Comparison of ENCODE assay signal across 2 cellular contexts in the genomic region with DNA sequence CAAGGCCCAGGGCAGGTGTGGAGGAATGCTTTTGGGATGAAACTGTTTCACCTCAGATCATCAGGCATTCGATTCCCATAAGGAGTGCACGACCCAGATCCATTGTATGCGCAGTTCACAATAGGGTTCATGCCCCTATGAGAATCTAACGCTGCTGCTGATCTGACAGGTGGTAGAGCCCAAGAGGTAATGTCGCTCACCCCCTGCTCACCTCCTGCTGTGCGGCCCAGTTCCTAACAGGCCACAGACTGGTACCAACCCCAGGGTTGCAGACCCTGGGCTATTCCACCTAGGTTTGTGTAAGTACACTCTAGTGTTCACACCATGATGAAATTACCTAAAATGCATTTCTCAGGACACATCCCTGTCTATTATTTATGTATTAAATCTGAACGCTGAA.
TF ChIP-seq lines count a peak whose summit lies in the region.

No MANE protein-coding gene starts in this region.

TF ChIP-seq in SK-N-SH, 30 proteins besides CTCF, POLR2A, EP300 and RAD21 (continued from another document):
- TF ChIP-seq, protein P1, sequence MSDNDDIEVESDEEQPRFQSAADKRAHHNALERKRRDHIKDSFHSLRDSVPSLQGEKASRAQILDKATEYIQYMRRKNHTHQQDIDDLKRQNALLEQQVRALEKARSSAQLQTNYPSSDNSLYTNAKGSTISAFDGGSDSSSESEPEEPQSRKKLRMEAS (IDR thresholded peaks at IDR 0.05; ENCODE audit: low read depth) = no peak
- no peak for TF ChIP-seq EZH2phosphoT487 (IDR thresholded peaks at IDR 0.05; ENCODE audit: borderline replicate concordance, low read depth)
- no peak for TF ChIP-seq MEF2A (IDR thresholded peaks at IDR 0.05; ENCODE audit: borderline replicate concordance, low read depth)
- no peak for TF ChIP-seq NFIC (IDR thresholded peaks at IDR 0.05; ENCODE audit: borderline replicate concordance)
- no peak for TF ChIP-seq SMC3 (IDR thresholded peaks at IDR 0.05; ENCODE audit: low read depth, low read length)
- TF ChIP-seq, protein P2, sequence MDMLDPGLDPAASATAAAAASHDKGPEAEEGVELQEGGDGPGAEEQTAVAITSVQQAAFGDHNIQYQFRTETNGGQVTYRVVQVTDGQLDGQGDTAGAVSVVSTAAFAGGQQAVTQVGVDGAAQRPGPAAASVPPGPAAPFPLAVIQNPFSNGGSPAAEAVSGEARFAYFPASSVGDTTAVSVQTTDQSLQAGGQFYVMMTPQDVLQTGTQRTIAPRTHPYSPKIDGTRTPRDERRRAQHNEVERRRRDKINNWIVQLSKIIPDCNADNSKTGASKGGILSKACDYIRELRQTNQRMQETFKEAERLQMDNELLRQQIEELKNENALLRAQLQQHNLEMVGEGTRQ (IDR thresholded peaks at IDR 0.05; ENCODE audit: borderline replicate concordance, low read depth, low read length) = no peak
- no peak for TF ChIP-seq FOSL2 (IDR thresholded peaks at IDR 0.05; ENCODE audit: borderline replicate concordance, low read depth)
- no peak for TF ChIP-seq SIN3A (IDR thresholded peaks at IDR 0.05; ENCODE audit: borderline replicate concordance, low read depth, low read length)
- TF ChIP-seq, protein P3, sequence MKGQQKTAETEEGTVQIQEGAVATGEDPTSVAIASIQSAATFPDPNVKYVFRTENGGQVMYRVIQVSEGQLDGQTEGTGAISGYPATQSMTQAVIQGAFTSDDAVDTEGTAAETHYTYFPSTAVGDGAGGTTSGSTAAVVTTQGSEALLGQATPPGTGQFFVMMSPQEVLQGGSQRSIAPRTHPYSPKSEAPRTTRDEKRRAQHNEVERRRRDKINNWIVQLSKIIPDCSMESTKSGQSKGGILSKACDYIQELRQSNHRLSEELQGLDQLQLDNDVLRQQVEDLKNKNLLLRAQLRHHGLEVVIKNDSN (IDR thresholded peaks at IDR 0.05; ENCODE audit: borderline replicate concordance, low read depth) = no peak
- TF ChIP-seq JUND (IDR thresholded peaks at IDR 0.05) = no peak
- TF ChIP-seq, protein P4, sequence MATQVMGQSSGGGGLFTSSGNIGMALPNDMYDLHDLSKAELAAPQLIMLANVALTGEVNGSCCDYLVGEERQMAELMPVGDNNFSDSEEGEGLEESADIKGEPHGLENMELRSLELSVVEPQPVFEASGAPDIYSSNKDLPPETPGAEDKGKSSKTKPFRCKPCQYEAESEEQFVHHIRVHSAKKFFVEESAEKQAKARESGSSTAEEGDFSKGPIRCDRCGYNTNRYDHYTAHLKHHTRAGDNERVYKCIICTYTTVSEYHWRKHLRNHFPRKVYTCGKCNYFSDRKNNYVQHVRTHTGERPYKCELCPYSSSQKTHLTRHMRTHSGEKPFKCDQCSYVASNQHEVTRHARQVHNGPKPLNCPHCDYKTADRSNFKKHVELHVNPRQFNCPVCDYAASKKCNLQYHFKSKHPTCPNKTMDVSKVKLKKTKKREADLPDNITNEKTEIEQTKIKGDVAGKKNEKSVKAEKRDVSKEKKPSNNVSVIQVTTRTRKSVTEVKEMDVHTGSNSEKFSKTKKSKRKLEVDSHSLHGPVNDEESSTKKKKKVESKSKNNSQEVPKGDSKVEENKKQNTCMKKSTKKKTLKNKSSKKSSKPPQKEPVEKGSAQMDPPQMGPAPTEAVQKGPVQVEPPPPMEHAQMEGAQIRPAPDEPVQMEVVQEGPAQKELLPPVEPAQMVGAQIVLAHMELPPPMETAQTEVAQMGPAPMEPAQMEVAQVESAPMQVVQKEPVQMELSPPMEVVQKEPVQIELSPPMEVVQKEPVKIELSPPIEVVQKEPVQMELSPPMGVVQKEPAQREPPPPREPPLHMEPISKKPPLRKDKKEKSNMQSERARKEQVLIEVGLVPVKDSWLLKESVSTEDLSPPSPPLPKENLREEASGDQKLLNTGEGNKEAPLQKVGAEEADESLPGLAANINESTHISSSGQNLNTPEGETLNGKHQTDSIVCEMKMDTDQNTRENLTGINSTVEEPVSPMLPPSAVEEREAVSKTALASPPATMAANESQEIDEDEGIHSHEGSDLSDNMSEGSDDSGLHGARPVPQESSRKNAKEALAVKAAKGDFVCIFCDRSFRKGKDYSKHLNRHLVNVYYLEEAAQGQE (IDR thresholded peaks at IDR 0.05; ENCODE audit: low read depth, low read length) = no peak

TF ChIP-seq in SK-N-SH treated with all-trans-retinoic acid at 6 μM for 48 hours, 23 proteins besides CTCF, POLR2A, EP300 and RAD21 (continued from another document):
- TF ChIP-seq, protein P5, sequence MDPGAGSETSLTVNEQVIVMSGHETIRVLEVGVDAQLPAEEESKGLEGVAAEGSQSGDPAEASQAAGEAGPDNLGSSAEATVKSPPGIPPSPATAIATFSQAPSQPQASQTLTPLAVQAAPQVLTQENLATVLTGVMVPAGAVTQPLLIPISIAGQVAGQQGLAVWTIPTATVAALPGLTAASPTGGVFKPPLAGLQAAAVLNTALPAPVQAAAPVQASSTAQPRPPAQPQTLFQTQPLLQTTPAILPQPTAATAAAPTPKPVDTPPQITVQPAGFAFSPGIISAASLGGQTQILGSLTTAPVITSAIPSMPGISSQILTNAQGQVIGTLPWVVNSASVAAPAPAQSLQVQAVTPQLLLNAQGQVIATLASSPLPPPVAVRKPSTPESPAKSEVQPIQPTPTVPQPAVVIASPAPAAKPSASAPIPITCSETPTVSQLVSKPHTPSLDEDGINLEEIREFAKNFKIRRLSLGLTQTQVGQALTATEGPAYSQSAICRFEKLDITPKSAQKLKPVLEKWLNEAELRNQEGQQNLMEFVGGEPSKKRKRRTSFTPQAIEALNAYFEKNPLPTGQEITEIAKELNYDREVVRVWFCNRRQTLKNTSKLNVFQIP (CRISPR knock-in tag; IDR thresholded peaks at IDR 0.05; ENCODE audit: borderline replicate concordance, low read depth) = no peak
- TF ChIP-seq GLIS3 (CRISPR knock-in tag; IDR thresholded peaks at IDR 0.05) (no peak), CSDC2 (CRISPR knock-in tag; IDR thresholded peaks at IDR 0.05) (no peak), ZFP3 (CRISPR knock-in tag; IDR thresholded peaks at IDR 0.05) (no peak)
